In genomic region chr20:50138120-50138478, GRCh38 we compare ENCODE assay signal across 1 cellular context.
TF ChIP-seq lines count a peak whose summit lies in the region.

No MANE protein-coding gene starts in this region.

TF ChIP-seq in K562, 482 proteins besides CTCF, POLR2A, EP300 and RAD21:
- TF ChIP-seq PKNOX1 (IDR thresholded peaks at IDR 0.05) (no peak), JUND (IDR thresholded peaks at IDR 0.05; ENCODE audit: borderline replicate concordance, low read depth, low read length) (peak; percentile 23; the same call in 1 of the 2 replicates), JUND (tag; IDR thresholded peaks at IDR 0.05; ENCODE audit: borderline replicate concordance, low read depth, low read length) (no peak), NR2C1 (IDR thresholded peaks at IDR 0.05) (no peak), NR2C1 (tag; IDR thresholded peaks at IDR 0.05) (no peak), CEBPG (CRISPR knock-in tag; IDR thresholded peaks at IDR 0.05) (peak; percentile 72), CEBPG (tag; conservative IDR thresholded peaks at IDR 0.05 in 1 of 2, IDR thresholded peaks at IDR 0.05 in 1 of 2) (peak; percentile 48 to 77), CEBPB (tag; IDR thresholded peaks at IDR 0.05) (no peak), ESRRA (IDR thresholded peaks at IDR 0.05; ENCODE audit: borderline replicate concordance, low read depth) (peak; percentile 76), MLX (CRISPR knock-in tag; conservative IDR thresholded peaks at IDR 0.05) (no peak), ZNF41 (CRISPR knock-in tag; conservative IDR thresholded peaks at IDR 0.05) (no peak), SAP30 (IDR thresholded peaks at IDR 0.05; ENCODE audit: borderline replicate concordance, insufficient read depth, low read depth, low read length, poor library complexity, severe bottlenecking) (no peak), ATF1 (CRISPR knock-in tag; IDR thresholded peaks at IDR 0.05) (no peak), ATF1 (tag; IDR thresholded peaks at IDR 0.05) (no peak), ATF3 (IDR thresholded peaks at IDR 0.05) (peak; percentile 85), ATF3 (CRISPR knock-in tag; conservative IDR thresholded peaks at IDR 0.05) (no peak), E4F1 (CRISPR knock-in tag; IDR thresholded peaks at IDR 0.05; ENCODE audit: borderline replicate concordance) (no peak)
